ENCODE assay signal across 7 cellular contexts in genomic region chr6:163415176-163415619, GRCh38. TPM values are rescaled to one million over a fixed set of nuclear protein-coding genes. Genes with fewer than 3 reads are reported as not detected.
A peak's percentile ranks its signal among the peaks of the same experiment; 100 is the strongest.
DNase-seq lines count a peak whose midpoint lies in the region; ATAC-seq, FAIRE-seq and TF ChIP-seq lines count a peak whose summit lies in the region.

No MANE protein-coding gene starts in this region.

- H3K4me1 Mint-ChIP-seq in activated T-cell treated with anti-CD3 and anti-CD28 coated beads, Interleukin-2, amount 50 U/mL, for 4 hours (ENCODE audit: low read depth) = peaks cover 42% of the 10 kb centered on the region

- H3K27me3 ChIP-seq in left ventricle myocardium inferior (ENCODE audit: low read depth) = no peaks in the 10 kb centered on the region
- no peaks in the 10 kb centered on the region for H3K27me3 ChIP-seq in small intestine (ENCODE audit: control insufficient read depth in 2 of 2, insufficient read depth in 2 of 2, low read length in 2 of 2)

- intact Hi-C loops in left ventricle myocardium inferior (cut with micrococcal nuclease) = loop anchor here (5.0 kb wide), 1 partner anchor 233 kb away; no protein-coding TSS in a partner anchor

- H3K36me3 Mint-ChIP-seq in activated T-cell treated with anti-CD3 and anti-CD28 coated beads, Interleukin-2, amount 50 U/mL, for 4 hours (ENCODE audit: insufficient read depth) = no peaks in the 10 kb centered on the region

- H3K36me3 ChIP-seq in left ventricle myocardium inferior (no peaks in the 10 kb centered on the region), small intestine (ENCODE audit: control insufficient read depth in 2 of 2, insufficient read depth in 2 of 2, low read length in 2 of 2) (no peaks in the 10 kb centered on the region)

- FAIRE-seq in small intestine (lab: Jason Lieb, UNC) = no peak

- H3K4me3 Mint-ChIP-seq in activated T-cell treated with anti-CD3 and anti-CD28 coated beads, Interleukin-2, amount 50 U/mL, for 4 hours = peak overlapping the region; percentile 82

- H3K4me1 ChIP-seq in left ventricle myocardium inferior (peaks cover 69% of the 10 kb centered on the region), small intestine (ENCODE audit: control insufficient read depth in 2 of 2, insufficient read depth in 1 of 2, low read depth in 1 of 2, low read length in 1 of 2) (peaks cover 0 to under 1% of the 10 kb centered on the region in 2 donors)

- H3K27ac ChIP-seq in left ventricle myocardium inferior (replicated peaks) = peak overlapping the region; percentile 99
- peak overlapping the region; percentile 76 to 98 for H3K27ac ChIP-seq in small intestine (ENCODE audit: low read depth in 1 of 2, low read length in 1 of 2)

- ATAC-seq in GM19025 (IDR thresholded peaks at IDR 0.05; ENCODE audit: low read depth, unreplicated experiment) = peak; percentile 1
- ATAC-seq in HG03432 (IDR thresholded peaks at IDR 0.05; ENCODE audit: unreplicated experiment) = peak; percentile 0
- ATAC-seq in activated T-cell treated with anti-CD3 and anti-CD28 coated beads, Interleukin-2, amount 50 U/mL, for 4 hours = peak in 1 of 2 donors; percentile 2
- no peak for ATAC-seq in HG03378 (IDR thresholded peaks at IDR 0.05; ENCODE audit: unreplicated experiment)

- H3K27me3 Mint-ChIP-seq in activated T-cell treated with anti-CD3 and anti-CD28 coated beads, Interleukin-2, amount 50 U/mL, for 4 hours (ENCODE audit: low read depth) = no peaks in the 10 kb centered on the region

- WGBS in small intestine, 3 donors = 1% methylated on average over 23 to 47 of the region's 47 CpGs

- H3K9me3 Mint-ChIP-seq in activated T-cell treated with anti-CD3 and anti-CD28 coated beads, Interleukin-2, amount 50 U/mL, for 4 hours = no peaks in the 10 kb centered on the region

- peak; percentile 10 for DNase-seq in activated T-cell treated with anti-CD3 and anti-CD28 coated beads, Interleukin-2, amount 50 U/mL, for 4 hours
- no peak for DNase-seq in left ventricle myocardium inferior
- no peak for DNase-seq in small intestine
- DNase-seq in inferior parietal cortex (ENCODE audit: extremely low spot score) = no peak

- H3K9me3 ChIP-seq in left ventricle myocardium inferior (replicated peaks) = no peaks in the 10 kb centered on the region
- no peaks in the 10 kb centered on the region for H3K9me3 ChIP-seq in small intestine (ENCODE audit: control insufficient read depth, low read depth)

- no peak for TF ChIP-seq CTCF in left ventricle myocardium inferior (IDR thresholded peaks at IDR 0.05; ENCODE audit: borderline replicate concordance)

- peak overlapping the region; percentile 91 for H3K4me3 ChIP-seq in left ventricle myocardium inferior
- peak overlapping the region; percentile 83 to 93 for H3K4me3 ChIP-seq in small intestine (ENCODE audit: low read depth in 1 of 2, low read length in 2 of 2)

RNA-seq across cellular contexts. Expression of gene QKI, which starts 0.7 kb away (rescaled TPM):
- total RNA-seq in activated T-cell treated with anti-CD3 and anti-CD28 coated beads, Interleukin-2, amount 50 U/mL, for 4 hours = 10 to 100 TPM; 58.6 to 65.4 (median 61.2) TPM
- total RNA-seq in left ventricle myocardium inferior = 449 TPM
- polyA plus RNA-seq in small intestine = 10 to 100 TPM in 2 of 3 donors, 1 to 10 TPM in 1; 2.5 to 15.8 (median 11.6) TPM
